In the genomic region with DNA sequence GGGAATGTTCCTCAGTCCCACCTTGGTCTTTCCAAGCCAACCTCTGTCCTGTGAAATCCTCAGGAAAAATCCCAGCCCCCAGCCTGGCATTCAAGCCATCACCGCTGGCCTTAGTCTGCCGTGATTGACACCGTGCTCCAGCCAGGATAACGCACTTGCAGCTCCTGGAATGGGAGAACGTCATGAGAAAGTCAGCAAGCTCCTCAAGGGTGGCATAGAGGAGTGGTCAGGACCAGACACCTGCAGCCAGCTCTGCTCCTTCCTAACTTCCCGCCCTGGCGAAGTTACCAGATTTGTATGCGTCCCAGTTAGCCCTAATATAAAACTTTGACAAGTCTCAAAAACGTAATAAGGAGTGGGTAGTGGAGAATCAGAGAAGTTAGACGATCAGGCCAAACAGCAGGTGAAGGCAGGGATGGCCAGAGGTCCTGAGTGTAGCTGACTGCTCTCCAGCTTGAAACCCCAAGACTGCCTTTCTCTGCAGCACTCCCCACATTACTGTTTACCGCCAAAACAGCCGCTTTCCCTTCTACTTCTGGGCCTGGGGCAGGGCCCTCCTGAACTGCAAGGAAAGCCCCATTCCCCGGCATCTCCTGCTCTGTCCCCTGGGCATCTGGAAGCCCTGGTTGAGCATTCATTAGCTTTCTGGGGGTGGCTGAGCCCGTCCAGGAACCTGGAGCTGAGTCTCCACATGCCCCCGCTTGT, we compare ENCODE assay signal across 8 cellular contexts. TPM values are rescaled to one million over a fixed set of nuclear protein-coding genes. Genes with fewer than 3 reads are reported as not detected.
DNase-seq lines count a peak whose midpoint lies in the region; TF ChIP-seq lines count a peak whose summit lies in the region.

No MANE protein-coding gene starts in this region.

- H3K36me3 ChIP-seq in ACC112 (ENCODE audit: insufficient read depth, low read length) (no peaks in the 10 kb centered on the region), HUES64 (ENCODE audit: insufficient read depth, low read length) (no peaks in the 10 kb centered on the region)

- H3K9me3 ChIP-seq in HUES64 (ENCODE audit: insufficient read depth, low read depth, low read length): no peaks in the 10 kb centered on the region

- WGBS in HUES64: 52% methylated on average over 15 of the region's 15 CpGs

- H3K9me3 Mint-ChIP-seq in mesothelial cell of epicardium: no peaks in the 10 kb centered on the region

- peaks cover 11% of the 10 kb centered on the region for H3K4me1 Mint-ChIP-seq in mesothelial cell of epicardium

- DNase-seq in coronary artery (ENCODE audit: low spot score) (no peak), mesothelial cell of epicardium (ENCODE audit: low spot score in 2 of 2, unreplicated experiment in 2 of 2) (no peak), NCI-H2171 treated with DMSO at 0.1 percent for 48 hours (lab: John Stamatoyannopoulos, UW) (no peak), SW 1271 (lab: John Stamatoyannopoulos, UW) (no peak), iPS-NIHi11 (ENCODE audit: low spot score) (no peak), SK-N-DZ (ENCODE audit: low spot score) (no peak)

- peaks cover 45% of the 10 kb centered on the region for H3K27me3 Mint-ChIP-seq in mesothelial cell of epicardium (ENCODE audit: low read depth)

- H3K27ac Mint-ChIP-seq in mesothelial cell of epicardium: no peak overlapping the region

- no peak overlapping the region for H2AFZ ChIP-seq in ACC112 (ENCODE audit: low read length, unreplicated experiment)

- H3K27ac ChIP-seq in ACC112 (ENCODE audit: low read depth, low read length) (no peak overlapping the region), HUES64 (ENCODE audit: low read depth, low read length) (no peak overlapping the region), coronary artery (peak overlapping the region; percentile 41 to 89)

- TF ChIP-seq CTCF in coronary artery (IDR thresholded peaks at IDR 0.05): no peak
- TF ChIP-seq CTCF in mesothelial cell of epicardium (IDR thresholded peaks at IDR 0.05; ENCODE audit: unreplicated experiment): no peak

- peak overlapping the region; percentile 58 for H3K4me3 ChIP-seq in ACC112 (ENCODE audit: low read depth, low read length)
- peak overlapping the region; percentile 54 for H3K4me3 ChIP-seq in HUES64 (ENCODE audit: low read length)
- H3K4me3 ChIP-seq in coronary artery: peak overlapping the region; percentile 76

- peaks cover 27% of the 10 kb centered on the region for H3K4me1 ChIP-seq in ACC112 (ENCODE audit: control insufficient read depth, insufficient read depth, low read length, unreplicated experiment)
- H3K4me1 ChIP-seq in HUES64 (ENCODE audit: insufficient read depth, low read length): peaks cover 18% of the 10 kb centered on the region

- H3K79me2 ChIP-seq in ACC112 (ENCODE audit: control insufficient read depth, insufficient read depth, low read length, unreplicated experiment): no peaks in the 10 kb centered on the region

- no peaks in the 10 kb centered on the region for H3K36me3 Mint-ChIP-seq in mesothelial cell of epicardium

- H3K27me3 ChIP-seq in ACC112 (ENCODE audit: insufficient read depth, low read length): peaks cover 18% of the 10 kb centered on the region
- H3K27me3 ChIP-seq in HUES64 (ENCODE audit: insufficient read depth, low read length): peaks cover 32% of the 10 kb centered on the region

- no peak overlapping the region for H3K9ac ChIP-seq in HUES64 (ENCODE audit: low read depth, low read length)

- H3K4me3 Mint-ChIP-seq in mesothelial cell of epicardium: peak overlapping the region; percentile 86

RNA-seq across cellular contexts. Expression of gene DKK3, which starts 1.3 kb away (rescaled TPM):
- polyA plus RNA-seq in HUES64 (2013, experiment 1 of 2): 15.9 TPM
- polyA plus RNA-seq in HUES64 (2013, experiment 2 of 2): 26.0 TPM
- 29.5 to 30.0 TPM (median 29.7 TPM) in 3 replicates for total RNA-seq in mesothelial cell of epicardium
- polyA plus RNA-seq in SK-N-DZ (2014; cell fraction: cytosol; rRNA removed): 41.0 and 47.8 TPM in 2 replicates
- polyA plus RNA-seq in SK-N-DZ (2014; cell fraction: nucleus; rRNA removed): 37.4 and 46.4 TPM in 2 replicates

Comparison
In these comparisons a context has a peak if more than half of its experiments do, and no peak if none do; other contexts are left out.
1. H3K27ac ChIP-seq: peak in coronary artery (2 of 2); none in ACC112 (single experiment) and HUES64 (single experiment).
2. Peak in every context shown above with its lines, with median percentiles within 50 percentile points of each other: H3K4me3 ChIP-seq.